Comparison of ENCODE assay signal across 1 cellular context in genomic region chr6:34674268-34674639, GRCh38.
TF ChIP-seq lines count a peak whose summit lies in the region.

No MANE protein-coding gene starts in this region.

TF ChIP-seq in HepG2, 621 proteins besides CTCF, POLR2A, EP300 and RAD21 (continues in another document):
- TF ChIP-seq, protein P1, sequence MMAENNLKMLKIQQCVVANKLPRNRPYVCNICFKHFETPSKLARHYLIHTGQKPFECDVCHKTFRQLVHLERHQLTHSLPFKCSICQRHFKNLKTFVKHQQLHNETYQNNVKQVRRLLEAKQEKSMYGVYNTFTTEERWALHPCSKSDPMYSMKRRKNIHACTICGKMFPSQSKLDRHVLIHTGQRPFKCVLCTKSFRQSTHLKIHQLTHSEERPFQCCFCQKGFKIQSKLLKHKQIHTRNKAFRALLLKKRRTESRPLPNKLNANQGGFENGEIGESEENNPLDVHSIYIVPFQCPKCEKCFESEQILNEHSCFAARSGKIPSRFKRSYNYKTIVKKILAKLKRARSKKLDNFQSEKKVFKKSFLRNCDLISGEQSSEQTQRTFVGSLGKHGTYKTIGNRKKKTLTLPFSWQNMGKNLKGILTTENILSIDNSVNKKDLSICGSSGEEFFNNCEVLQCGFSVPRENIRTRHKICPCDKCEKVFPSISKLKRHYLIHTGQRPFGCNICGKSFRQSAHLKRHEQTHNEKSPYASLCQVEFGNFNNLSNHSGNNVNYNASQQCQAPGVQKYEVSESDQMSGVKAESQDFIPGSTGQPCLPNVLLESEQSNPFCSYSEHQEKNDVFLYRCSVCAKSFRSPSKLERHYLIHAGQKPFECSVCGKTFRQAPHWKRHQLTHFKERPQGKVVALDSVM (CRISPR knock-in tag; IDR thresholded peaks at IDR 0.05) = peak; percentile 94
- TF ChIP-seq ZFP62 (CRISPR knock-in tag; IDR thresholded peaks at IDR 0.05) = no peak
- TF ChIP-seq KLF16 (CRISPR knock-in tag; IDR thresholded peaks at IDR 0.05) = peak in 1 of 2 experiments; percentile 50; a peak in 1 of 4 replicates
- TF ChIP-seq, protein P2, sequence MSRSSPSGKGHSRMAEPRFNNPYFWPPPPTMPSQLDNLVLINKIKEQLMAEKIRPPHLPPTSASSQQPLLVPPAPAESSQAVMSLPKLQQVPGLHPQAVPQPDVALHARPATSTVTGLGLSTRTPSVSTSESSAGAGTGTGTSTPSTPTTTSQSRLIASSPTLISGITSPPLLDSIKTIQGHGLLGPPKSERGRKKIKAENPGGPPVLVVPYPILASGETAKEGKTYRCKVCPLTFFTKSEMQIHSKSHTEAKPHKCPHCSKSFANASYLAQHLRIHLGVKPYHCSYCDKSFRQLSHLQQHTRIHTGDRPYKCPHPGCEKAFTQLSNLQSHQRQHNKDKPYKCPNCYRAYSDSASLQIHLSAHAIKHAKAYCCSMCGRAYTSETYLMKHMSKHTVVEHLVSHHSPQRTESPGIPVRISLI (CRISPR knock-in tag; IDR thresholded peaks at IDR 0.05; ENCODE audit: borderline replicate concordance) = peak; percentile 16; the same call in 1 of the 2 replicates
- peak; percentile 33; the same call in 1 of the 2 replicates for TF ChIP-seq BCL6 (CRISPR knock-in tag; IDR thresholded peaks at IDR 0.05)
- no peak for TF ChIP-seq POGK (CRISPR knock-in tag; conservative IDR thresholded peaks at IDR 0.05)
- TF ChIP-seq BRCA1 (CRISPR knock-in tag; IDR thresholded peaks at IDR 0.05) = no peak
- TF ChIP-seq RARA (CRISPR knock-in tag; IDR thresholded peaks at IDR 0.05) = peak; percentile 57
- TF ChIP-seq ZNF510 (CRISPR knock-in tag; IDR thresholded peaks at IDR 0.05; ENCODE audit: low read depth) = no peak
- TF ChIP-seq HDAC2 (CRISPR knock-in tag; IDR thresholded peaks at IDR 0.05) = peak; percentile 71
- peak; percentile 52 for TF ChIP-seq SAP130 (CRISPR knock-in tag; IDR thresholded peaks at IDR 0.05; ENCODE audit: low read depth)
- TF ChIP-seq MIXL1 (CRISPR knock-in tag; IDR thresholded peaks at IDR 0.05) = peak; percentile 84
- TF ChIP-seq FOXA1 (IDR thresholded peaks at IDR 0.05) = no peak
- peak; percentile 81 for TF ChIP-seq FOXA1 (CRISPR knock-in tag; IDR thresholded peaks at IDR 0.05)
- no peak for TF ChIP-seq PRDM10 (CRISPR knock-in tag; IDR thresholded peaks at IDR 0.05; ENCODE audit: low read depth)
- TF ChIP-seq, protein P3, sequence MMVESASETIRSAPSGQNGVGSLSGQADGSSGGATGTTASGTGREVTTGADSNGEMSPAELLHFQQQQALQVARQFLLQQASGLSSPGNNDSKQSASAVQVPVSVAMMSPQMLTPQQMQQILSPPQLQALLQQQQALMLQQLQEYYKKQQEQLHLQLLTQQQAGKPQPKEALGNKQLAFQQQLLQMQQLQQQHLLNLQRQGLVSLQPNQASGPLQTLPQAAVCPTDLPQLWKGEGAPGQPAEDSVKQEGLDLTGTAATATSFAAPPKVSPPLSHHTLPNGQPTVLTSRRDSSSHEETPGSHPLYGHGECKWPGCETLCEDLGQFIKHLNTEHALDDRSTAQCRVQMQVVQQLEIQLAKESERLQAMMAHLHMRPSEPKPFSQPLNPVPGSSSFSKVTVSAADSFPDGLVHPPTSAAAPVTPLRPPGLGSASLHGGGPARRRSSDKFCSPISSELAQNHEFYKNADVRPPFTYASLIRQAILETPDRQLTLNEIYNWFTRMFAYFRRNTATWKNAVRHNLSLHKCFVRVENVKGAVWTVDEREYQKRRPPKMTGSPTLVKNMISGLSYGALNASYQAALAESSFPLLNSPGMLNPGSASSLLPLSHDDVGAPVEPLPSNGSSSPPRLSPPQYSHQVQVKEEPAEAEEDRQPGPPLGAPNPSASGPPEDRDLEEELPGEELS (CRISPR knock-in tag; IDR thresholded peaks at IDR 0.05) = peak; percentile 25; the same call in 1 of the 2 replicates
- TF ChIP-seq MED1 (CRISPR knock-in tag; IDR thresholded peaks at IDR 0.05) = peak; percentile 56
- TF ChIP-seq, protein P4, sequence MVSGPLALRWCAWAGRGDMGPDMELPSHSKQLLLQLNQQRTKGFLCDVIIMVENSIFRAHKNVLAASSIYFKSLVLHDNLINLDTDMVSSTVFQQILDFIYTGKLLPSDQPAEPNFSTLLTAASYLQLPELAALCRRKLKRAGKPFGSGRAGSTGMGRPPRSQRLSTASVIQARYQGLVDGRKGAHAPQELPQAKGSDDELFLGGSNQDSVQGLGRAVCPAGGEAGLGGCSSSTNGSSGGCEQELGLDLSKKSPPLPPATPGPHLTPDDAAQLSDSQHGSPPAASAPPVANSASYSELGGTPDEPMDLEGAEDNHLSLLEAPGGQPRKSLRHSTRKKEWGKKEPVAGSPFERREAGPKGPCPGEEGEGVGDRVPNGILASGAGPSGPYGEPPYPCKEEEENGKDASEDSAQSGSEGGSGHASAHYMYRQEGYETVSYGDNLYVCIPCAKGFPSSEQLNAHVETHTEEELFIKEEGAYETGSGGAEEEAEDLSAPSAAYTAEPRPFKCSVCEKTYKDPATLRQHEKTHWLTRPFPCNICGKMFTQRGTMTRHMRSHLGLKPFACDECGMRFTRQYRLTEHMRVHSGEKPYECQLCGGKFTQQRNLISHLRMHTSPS (CRISPR knock-in tag; IDR thresholded peaks at IDR 0.05; ENCODE audit: low read depth) = no peak
- peak; percentile 59; the same call in 1 of the 2 replicates for TF ChIP-seq NFIC (IDR thresholded peaks at IDR 0.05; ENCODE audit: low read length)
- TF ChIP-seq TBX3 (IDR thresholded peaks at IDR 0.05; ENCODE audit: borderline replicate concordance) = no peak
- peak; percentile 59; the same call in 1 of the 2 replicates for TF ChIP-seq ZNF331 (CRISPR knock-in tag; IDR thresholded peaks at IDR 0.05)
- peak; percentile 7; the same call in 1 of the 2 replicates for TF ChIP-seq ZKSCAN8 (CRISPR knock-in tag; IDR thresholded peaks at IDR 0.05; ENCODE audit: borderline replicate concordance)
- TF ChIP-seq ZFP1 (CRISPR knock-in tag; IDR thresholded peaks at IDR 0.05) = 0 out of 2 replicates have a peak, but pooled peaks have one; percentile 18
- no peak for TF ChIP-seq MIER2 (CRISPR knock-in tag; IDR thresholded peaks at IDR 0.05)
- TF ChIP-seq ZNF337 (CRISPR knock-in tag; IDR thresholded peaks at IDR 0.05; ENCODE audit: borderline replicate concordance, low read depth) = no peak
- no peak; the same call in 1 of the 2 replicates for TF ChIP-seq BRF2 (CRISPR knock-in tag; IDR thresholded peaks at IDR 0.05)
- TF ChIP-seq ATM (IDR thresholded peaks at IDR 0.05; ENCODE audit: borderline replicate concordance) = no peak
- TF ChIP-seq SNAPC2 (CRISPR knock-in tag; IDR thresholded peaks at IDR 0.05) = 0 out of 2 replicates have a peak, but pooled peaks have one; percentile 72
- TF ChIP-seq PPARG (CRISPR knock-in tag; conservative IDR thresholded peaks at IDR 0.05) = peak; percentile 86
- TF ChIP-seq HMGA1 (CRISPR knock-in tag; conservative IDR thresholded peaks at IDR 0.05) = no peak
- TF ChIP-seq SOX13 (IDR thresholded peaks at IDR 0.05) = no peak
- TF ChIP-seq SOX13 (CRISPR knock-in tag; conservative IDR thresholded peaks at IDR 0.05 in 1 of 2, IDR thresholded peaks at IDR 0.05 in 1 of 2) = peak in 1 of 2 experiments; percentile 83; a peak in 2 of 4 replicates
- TF ChIP-seq ZNF276 (CRISPR knock-in tag; IDR thresholded peaks at IDR 0.05; ENCODE audit: low read depth) = no peak
- TF ChIP-seq GATAD2A (CRISPR knock-in tag; IDR thresholded peaks at IDR 0.05) = peak; percentile 72
- TF ChIP-seq, protein P5, sequence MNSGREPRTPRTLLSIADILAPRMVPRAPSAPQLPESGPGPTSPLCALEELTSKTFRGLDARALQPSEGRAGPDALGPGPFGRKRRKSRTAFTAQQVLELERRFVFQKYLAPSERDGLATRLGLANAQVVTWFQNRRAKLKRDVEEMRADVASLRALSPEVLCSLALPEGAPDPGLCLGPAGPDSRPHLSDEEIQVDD (CRISPR knock-in tag; IDR thresholded peaks at IDR 0.05; ENCODE audit: borderline replicate concordance) = no peak
- TF ChIP-seq MYPOP (CRISPR knock-in tag; IDR thresholded peaks at IDR 0.05) = 0 out of 2 replicates have a peak, but pooled peaks have one; percentile 4
- TF ChIP-seq PAXIP1 (CRISPR knock-in tag; conservative IDR thresholded peaks at IDR 0.05) = peak; percentile 90
- TF ChIP-seq ZNF17 (CRISPR knock-in tag; IDR thresholded peaks at IDR 0.05) = no peak
- 0 out of 2 replicates have a peak, but pooled peaks have one; percentile 13 for TF ChIP-seq ZNF343 (CRISPR knock-in tag; IDR thresholded peaks at IDR 0.05)
